19 cellular contexts compared by ENCODE assay signal in genomic region chr11:70538641-70539359, GRCh38.
"Had no signal": no experiment of that assay in that cellular context is flagged by ENCODE, and none has a peak within 500 bp of the region (broad histone marks: within the 10 kb centered on the region; RNA-seq: fewer than 3 reads in every experiment).

No MANE protein-coding gene starts in this region.

- DNase-seq: activated CD4-positive, alpha-beta memory T cell treated with anti-CD3 and anti-CD28 coated beads, Interleukin-2, amount 10 ng/mL, durations not matched to agents 7 days and 5 days; activated CD4-positive, alpha-beta T cell treated with anti-CD3 and anti-CD28 coated beads, Interleukin-2, amount 10 ng/mL, durations not matched to agents 24 days and 14 days; activated CD8-positive, alpha-beta memory T cell treated with anti-CD3 and anti-CD28 coated beads, Interleukin-2, amount 10 ng/mL, durations not matched to agents 7 days and 5 days; activated gamma-delta T cell treated with Interleukin-2 at 50 U/mL for 16 hours; activated T-cell treated with anti-CD3 and anti-CD28 coated beads, Interleukin-2, amount 50 U/mL, for 1 hour; effector CD4-positive, alpha-beta T cell; immature natural killer cell; kidney glomerular epithelial cell; mesenchymal stem cell; retina; stimulated activated CD4-positive, alpha-beta T cell treated with anti-CD3 and anti-CD28 coated beads, Interleukin-4, amount 100 ng/mL, for 4 hours; stimulated activated naive CD8-positive, alpha-beta T cell treated with anti-CD3 and anti-CD28 coated beads, Interleukin-15, Interleukin-2, amounts not matched to agents 100 U/mL and 50 U/mL, for 24 hours; T-helper 17 cell had no signal

- H3K27me3 Mint-ChIP-seq: activated CD4-positive, alpha-beta memory T cell treated with anti-CD3 and anti-CD28 coated beads, Interleukin-2, amount 10 ng/mL, durations not matched to agents 7 days and 5 days; activated CD4-positive, alpha-beta T cell treated with anti-CD3 and anti-CD28 coated beads, Interleukin-2, amount 10 ng/mL, durations not matched to agents 24 days and 14 days; activated CD8-positive, alpha-beta memory T cell treated with anti-CD3 and anti-CD28 coated beads, Interleukin-2, amount 10 ng/mL, durations not matched to agents 7 days and 5 days; brain; dendritic cell treated with granulocyte-macrophage colony-stimulating factor and Interleukin-4, amounts not matched to agents 40 ng/mL and 50 ng/mL, for 4 days; progenitor cell of endocrine pancreas had no signal

- H3K4me3 Mint-ChIP-seq: activated CD4-positive, alpha-beta memory T cell treated with anti-CD3 and anti-CD28 coated beads, Interleukin-2, amount 10 ng/mL, durations not matched to agents 7 days and 5 days; activated CD4-positive, alpha-beta T cell treated with anti-CD3 and anti-CD28 coated beads, Interleukin-2, amount 10 ng/mL, durations not matched to agents 24 days and 14 days; activated CD8-positive, alpha-beta memory T cell treated with anti-CD3 and anti-CD28 coated beads, Interleukin-2, amount 10 ng/mL, durations not matched to agents 7 days and 5 days; activated naive CD4-positive, alpha-beta T cell treated with anti-CD3 and anti-CD28 coated beads, Interleukin-2, amount 50 U/mL, for 24 hours; brain; dendritic cell treated with granulocyte-macrophage colony-stimulating factor and Interleukin-4, amounts not matched to agents 40 ng/mL and 50 ng/mL, for 4 days; immature natural killer cell; neural crest cell; T-helper 17 cell had no signal

- H3K36me3 Mint-ChIP-seq: activated CD8-positive, alpha-beta memory T cell treated with anti-CD3 and anti-CD28 coated beads, Interleukin-2, amount 10 ng/mL, durations not matched to agents 7 days and 5 days; activated naive CD4-positive, alpha-beta T cell treated with anti-CD3 and anti-CD28 coated beads, Interleukin-2, amount 50 U/mL, for 24 hours; immature natural killer cell had no signal

- ATAC-seq: activated CD4-positive, CD25-positive, alpha-beta regulatory T cell treated with anti-CD3 and anti-CD28 coated beads, Interleukin-2, amount 50 U/mL, for 24 hours; activated CD8-positive, alpha-beta memory T cell treated with anti-CD3 and anti-CD28 coated beads, Interleukin-2, amount 10 ng/mL, durations not matched to agents 7 days and 5 days; stimulated activated naive CD8-positive, alpha-beta T cell treated with anti-CD3 and anti-CD28 coated beads, Interleukin-15, Interleukin-2, amounts not matched to agents 100 U/mL and 50 U/mL, for 24 hours; T-helper 17 cell had no signal

- H3K4me1 Mint-ChIP-seq: activated CD4-positive, alpha-beta memory T cell treated with anti-CD3 and anti-CD28 coated beads, Interleukin-2, amount 10 ng/mL, durations not matched to agents 7 days and 5 days; activated CD4-positive, alpha-beta T cell treated with anti-CD3 and anti-CD28 coated beads, Interleukin-2, amount 10 ng/mL, durations not matched to agents 24 days and 14 days; activated CD8-positive, alpha-beta memory T cell treated with anti-CD3 and anti-CD28 coated beads, Interleukin-2, amount 10 ng/mL, durations not matched to agents 7 days and 5 days; activated naive CD4-positive, alpha-beta T cell treated with anti-CD3 and anti-CD28 coated beads, Interleukin-2, amount 50 U/mL, for 24 hours; immature natural killer cell; T-helper 17 cell had no signal

- H3K27ac Mint-ChIP-seq: activated CD4-positive, alpha-beta memory T cell treated with anti-CD3 and anti-CD28 coated beads, Interleukin-2, amount 10 ng/mL, durations not matched to agents 7 days and 5 days; activated CD4-positive, alpha-beta T cell treated with anti-CD3 and anti-CD28 coated beads, Interleukin-2, amount 10 ng/mL, durations not matched to agents 24 days and 14 days; activated CD8-positive, alpha-beta memory T cell treated with anti-CD3 and anti-CD28 coated beads, Interleukin-2, amount 10 ng/mL, durations not matched to agents 7 days and 5 days; activated naive CD4-positive, alpha-beta T cell treated with anti-CD3 and anti-CD28 coated beads, Interleukin-2, amount 50 U/mL, for 24 hours; dendritic cell treated with granulocyte-macrophage colony-stimulating factor and Interleukin-4, amounts not matched to agents 40 ng/mL and 50 ng/mL, for 4 days; immature natural killer cell; progenitor cell of endocrine pancreas; T-helper 17 cell had no signal

- H3K9me3 Mint-ChIP-seq: activated naive CD4-positive, alpha-beta T cell treated with anti-CD3 and anti-CD28 coated beads, Interleukin-2, amount 50 U/mL, for 24 hours had no signal
